In the genomic region with DNA sequence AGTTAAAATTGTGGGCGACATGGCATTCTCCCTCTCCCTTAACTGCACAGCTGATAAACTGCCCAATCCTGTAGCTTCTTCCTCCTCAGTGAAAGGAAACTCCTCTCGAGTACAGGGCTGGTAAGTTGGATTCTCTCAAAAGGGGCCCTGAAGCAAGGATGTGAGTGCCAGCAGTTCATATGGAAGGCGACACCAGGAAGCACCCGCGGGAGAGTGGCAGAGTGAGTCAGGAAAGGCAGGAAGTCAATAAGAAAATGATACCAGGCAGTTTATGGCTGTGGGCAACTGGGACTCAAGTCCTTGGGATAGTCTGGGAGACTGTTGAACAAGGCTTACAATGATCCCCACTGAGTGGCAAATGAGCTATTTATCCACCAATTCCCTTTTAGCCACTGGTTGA, we compare ENCODE assay signal across 15 cellular contexts. TPM values are rescaled to one million over a fixed set of nuclear protein-coding genes. Genes with fewer than 3 reads are reported as not detected.
DNase-seq lines count a peak whose midpoint lies in the region; ATAC-seq and TF ChIP-seq lines count a peak whose summit lies in the region.
"Had no signal": no experiment of that assay in that cellular context is flagged by ENCODE, and none has a peak within 500 bp of the region (broad histone marks: within the 10 kb centered on the region; RNA-seq: fewer than 3 reads in every experiment).

No MANE protein-coding gene starts in this region.

- 0 out of 2 replicates have a peak, but pooled peaks cover 3% of the 10 kb centered on the region for H3K36me3 ChIP-seq in PC-3 (ENCODE audit: low read depth, low read length)
- H3K36me3 ChIP-seq in HAP-1 (replicated peaks): no peaks in the 10 kb centered on the region; the same call in 1 of the 2 replicates
- H3K36me3 ChIP-seq: thyroid gland had no signal

- intact Hi-C loops in PC-3 (cut with micrococcal nuclease): loop anchor here (5.0 kb wide), 1 partner anchor 33 kb away; the partner anchor contains the start of gene ABHD3

- H3K9me3 Mint-ChIP-seq in stimulated activated effector memory CD8-positive, alpha-beta T cell treated with anti-CD3 and anti-CD28 coated beads, Interleukin-12 subunit alpha, Interleukin-12 subunit beta, amount 100 ng/mL, for 72 hours: no peaks in the 10 kb centered on the region
- H3K9me3 Mint-ChIP-seq in activated naive CD4-positive, alpha-beta T cell treated with anti-CD3 and anti-CD28 coated beads, Interleukin-2, amount 50 U/mL, for 72 hours: no peaks in the 10 kb centered on the region
- H3K9me3 Mint-ChIP-seq: activated naive CD4-positive, alpha-beta T cell treated with anti-CD3 and anti-CD28 coated beads, Interleukin-2, amount 50 U/mL, for 24 hours; naive thymus-derived CD4-positive, alpha-beta T cell had no signal

- peak; percentile 18 for DNase-seq in DMS153 (lab: John Stamatoyannopoulos, UW)
- no peak for DNase-seq in DMS153 treated with DMSO at 0.1 percent for 48 hours (lab: John Stamatoyannopoulos, UW; ENCODE audit: unreplicated experiment)
- peak; percentile 87 for DNase-seq in PC-3
- DNase-seq in epithelial cell of esophagus (ENCODE audit: low read depth): peak; percentile 65
- no peak for DNase-seq in stimulated activated effector memory CD8-positive, alpha-beta T cell treated with anti-CD3 and anti-CD28 coated beads, Interleukin-12 subunit alpha, Interleukin-12 subunit beta, amount 100 ng/mL, for 72 hours (ENCODE audit: low spot score in 2 of 2)
- DNase-seq in HAP-1 (ENCODE audit: low spot score in 2 of 2): no peak
- no peak for DNase-seq in activated naive CD4-positive, alpha-beta T cell treated with anti-CD3 and anti-CD28 coated beads, Interleukin-2, amount 50 U/mL, for 72 hours (ENCODE audit: low spot score in 2 of 2)
- DNase-seq: cerebellar nuclear complex; COR-L47; naive thymus-derived CD4-positive, alpha-beta T cell; NCI-H187; thyroid gland had no signal

- H3K4me1 ChIP-seq in PC-3 (ENCODE audit: insufficient read depth, low read length): peaks cover 50% of the 10 kb centered on the region
- H3K4me1 ChIP-seq in HAP-1: no peaks in the 10 kb centered on the region

- peak overlapping the region; percentile 97 for H3K27ac ChIP-seq in PC-3 (ENCODE audit: low read length)
- H3K27ac ChIP-seq: 22Rv1, thyroid gland had no signal

- peaks cover 5% of the 10 kb centered on the region for H3K4me1 Mint-ChIP-seq in stimulated activated effector memory CD8-positive, alpha-beta T cell treated with anti-CD3 and anti-CD28 coated beads, Interleukin-12 subunit alpha, Interleukin-12 subunit beta, amount 100 ng/mL, for 72 hours
- H3K4me1 Mint-ChIP-seq: activated naive CD4-positive, alpha-beta T cell treated with anti-CD3 and anti-CD28 coated beads, Interleukin-2, amount 50 U/mL, for 24 hours had no signal

- BruUV-seq in PC-3 (replicated peaks; lab: Mats Ljungman, UMichigan): TSS peak; percentile 12

- H3K9me2 ChIP-seq in PC-3 (replicated peaks; ENCODE audit: low read length): no peaks in the 10 kb centered on the region

- H4K20me1 ChIP-seq in PC-3 (ENCODE audit: low read length): no peaks in the 10 kb centered on the region

- no peak overlapping the region for H3K4me3 ChIP-seq in PC-3 (ENCODE audit: low read length)
- H3K4me3 ChIP-seq in epithelial cell of esophagus (ENCODE audit: low read length): no peak overlapping the region
- H3K4me3 ChIP-seq in HAP-1: no peak overlapping the region
- H3K4me3 ChIP-seq: thyroid gland had no signal

- H3K79me2 ChIP-seq in PC-3 (ENCODE audit: low read length): no peaks in the 10 kb centered on the region; the same call in 1 of the 2 replicates

- H3K27ac Mint-ChIP-seq in stimulated activated effector memory CD8-positive, alpha-beta T cell treated with anti-CD3 and anti-CD28 coated beads, Interleukin-12 subunit alpha, Interleukin-12 subunit beta, amount 100 ng/mL, for 72 hours: peak overlapping the region; percentile 18
- no peak overlapping the region for H3K27ac Mint-ChIP-seq in activated naive CD4-positive, alpha-beta T cell treated with anti-CD3 and anti-CD28 coated beads, Interleukin-2, amount 50 U/mL, for 72 hours
- H3K27ac Mint-ChIP-seq: activated naive CD4-positive, alpha-beta T cell treated with anti-CD3 and anti-CD28 coated beads, Interleukin-2, amount 50 U/mL, for 24 hours had no signal

- H3K27me3 ChIP-seq in PC-3 (ENCODE audit: low read length): no peaks in the 10 kb centered on the region
- H3K27me3 ChIP-seq in HAP-1 (ENCODE audit: low read depth): no peaks in the 10 kb centered on the region
- H3K27me3 ChIP-seq: thyroid gland had no signal

- TF ChIP-seq CTCF in PC-3 (conservative IDR thresholded peaks at IDR 0.05; ENCODE audit: low read depth, low read length): no peak
- TF ChIP-seq CTCF in epithelial cell of esophagus (IDR thresholded peaks at IDR 0.05; ENCODE audit: insufficient read depth, low read depth, low read length, missing control alignments): no peak

- H3K9me3 ChIP-seq in PC-3 (ENCODE audit: low read length) (no peaks in the 10 kb centered on the region), HAP-1 (no peaks in the 10 kb centered on the region)
- H3K9me3 ChIP-seq: thyroid gland had no signal

- CTCF ChIA-PET in PC-3 (lab: Charles Lee): no interaction called here

- H3F3A ChIP-seq in PC-3 (ENCODE audit: low read length, unreplicated experiment): peaks cover 10% of the 10 kb centered on the region

- H3K36me3 Mint-ChIP-seq in stimulated activated effector memory CD8-positive, alpha-beta T cell treated with anti-CD3 and anti-CD28 coated beads, Interleukin-12 subunit alpha, Interleukin-12 subunit beta, amount 100 ng/mL, for 72 hours: peaks cover 12% of the 10 kb centered on the region
- no peaks in the 10 kb centered on the region for H3K36me3 Mint-ChIP-seq in activated naive CD4-positive, alpha-beta T cell treated with anti-CD3 and anti-CD28 coated beads, Interleukin-2, amount 50 U/mL, for 72 hours
- H3K36me3 Mint-ChIP-seq: activated naive CD4-positive, alpha-beta T cell treated with anti-CD3 and anti-CD28 coated beads, Interleukin-2, amount 50 U/mL, for 24 hours had no signal

- POLR2A ChIA-PET in PC-3 (lab: Charles Lee; ENCODE audit: unreplicated experiment): interaction anchor here (0.6 kb wide), 3 partner anchors 27 to 65 kb away, joined by 3 to 4 read pairs (median 4); no protein-coding TSS in a partner anchor

- H2AFZ ChIP-seq in PC-3 (ENCODE audit: low read length): peak overlapping the region; percentile 18; the same call in 1 of the 2 replicates

- in situ Hi-C loops in HAP-1 (cut with MboI; ENCODE audit: low sequenced_read_pairs): no loop called here

- H3K4me2 ChIP-seq in PC-3 (ENCODE audit: low read length): peak overlapping the region; percentile 78

- ATAC-seq in PC-3 (peak; percentile 65), HG02759 (IDR thresholded peaks at IDR 0.05; ENCODE audit: unreplicated experiment) (no peak)
- no peak for ATAC-seq in stimulated activated effector memory CD8-positive, alpha-beta T cell treated with anti-CD3 and anti-CD28 coated beads, Interleukin-12 subunit alpha, Interleukin-12 subunit beta, amount 100 ng/mL, for 72 hours
- no peak for ATAC-seq in activated naive CD4-positive, alpha-beta T cell treated with anti-CD3 and anti-CD28 coated beads, Interleukin-2, amount 50 U/mL, for 72 hours
- ATAC-seq: naive thymus-derived CD4-positive, alpha-beta T cell had no signal

- H3K4me3 Mint-ChIP-seq in stimulated activated effector memory CD8-positive, alpha-beta T cell treated with anti-CD3 and anti-CD28 coated beads, Interleukin-12 subunit alpha, Interleukin-12 subunit beta, amount 100 ng/mL, for 72 hours: no peak overlapping the region
- H3K4me3 Mint-ChIP-seq: activated naive CD4-positive, alpha-beta T cell treated with anti-CD3 and anti-CD28 coated beads, Interleukin-2, amount 50 U/mL, for 24 hours; naive thymus-derived CD4-positive, alpha-beta T cell had no signal

- peak overlapping the region; percentile 72 for H3K9ac ChIP-seq in PC-3 (ENCODE audit: low read length)

RNA-seq across cellular contexts. Expression of gene ABHD3, which starts 34.8 kb away (rescaled TPM):
- total RNA-seq in PC-3 (2014; rRNA removed): 17.9 and 21.4 TPM in 2 replicates
- total RNA-seq in activated naive CD4-positive, alpha-beta T cell treated with anti-CD3 and anti-CD28 coated beads, Interleukin-2, amount 50 U/mL, for 72 hours: 10 to 100 TPM; 19.9 to 39.7 TPM

RNA-seq across cellular contexts. Expression of gene SNRPD1, which starts 57.6 kb away (rescaled TPM):
- 73.2 and 82.2 TPM in 2 replicates for total RNA-seq in PC-3 (2014; rRNA removed)
- 100 to 1,000 TPM in 1 of 2 donors, 10 to 100 TPM in 1; 88.2 to 135 TPM for total RNA-seq in activated naive CD4-positive, alpha-beta T cell treated with anti-CD3 and anti-CD28 coated beads, Interleukin-2, amount 50 U/mL, for 72 hours

Comparison
In these comparisons a context has a peak if more than half of its experiments do, and no peak if none do; other contexts are left out.
1. DNase-seq: peak in DMS153 (single experiment), PC-3 (single experiment) and epithelial cell of esophagus (single experiment); none in DMS153 treated with DMSO at 0.1 percent for 48 hours (single experiment), stimulated activated effector memory CD8-positive, alpha-beta T cell treated with anti-CD3 and anti-CD28 coated beads, Interleukin-12 subunit alpha, Interleukin-12 subunit beta, amount 100 ng/mL, for 72 hours (0 of 2), HAP-1 (0 of 2) and activated naive CD4-positive, alpha-beta T cell treated with anti-CD3 and anti-CD28 coated beads, Interleukin-2, amount 50 U/mL, for 72 hours (0 of 2).